8 cellular contexts compared by ENCODE assay signal in genomic region chr19:17107546-17108452, GRCh38. TPM values are rescaled to one million over a fixed set of nuclear protein-coding genes. Genes with fewer than 3 reads are reported as not detected.
DNase-seq lines count a peak whose midpoint lies in the region; ATAC-seq and TF ChIP-seq lines count a peak whose summit lies in the region.

No MANE protein-coding gene starts in this region.

- TF ChIP-seq CTCF in AG10803 (conservative IDR thresholded peaks at IDR 0.05; ENCODE audit: low read length): no peak

- H3K4me1 Mint-ChIP-seq in activated CD8-positive, alpha-beta T cell treated with anti-CD3 and anti-CD28 coated beads, Interleukin-2, amount 10 ng/mL, durations not matched to agents 7 days and 5 days (ENCODE audit: low read depth): peaks cover 56% of the 10 kb centered on the region

- no peak for ATAC-seq in activated CD8-positive, alpha-beta T cell treated with anti-CD3 and anti-CD28 coated beads, Interleukin-2, amount 10 ng/mL, durations not matched to agents 7 days and 5 days
- ATAC-seq in GM19328 (IDR thresholded peaks at IDR 0.05; ENCODE audit: unreplicated experiment) (no peak), HG03521 (IDR thresholded peaks at IDR 0.05; ENCODE audit: unreplicated experiment) (no peak)

- CTCF ChIA-PET in activated CD8-positive, alpha-beta T cell treated with anti-CD3 and anti-CD28 coated beads, Interleukin-2, amount 10 ng/mL, durations not matched to agents 7 days and 5 days (lab: Charles Lee): interaction anchor here (0.6 to 1.3 kb wide), 2 partner anchors 13 to 27 kb away, joined by 3 read pairs; no protein-coding TSS in a partner anchor

- intact Hi-C loops in cardiac septum (cut with DNase I) (loop anchor here (1.0 kb wide), 1 partner anchor 27 kb away; no protein-coding TSS in a partner anchor), posterior cingulate gyrus (cut with DNase I) (no loop called here)

- H3K36me3 Mint-ChIP-seq in activated CD8-positive, alpha-beta T cell treated with anti-CD3 and anti-CD28 coated beads, Interleukin-2, amount 10 ng/mL, durations not matched to agents 7 days and 5 days (ENCODE audit: low read depth): peaks cover 73% of the 10 kb centered on the region

- peak; percentile 98 for DNase-seq in AG10803 (ENCODE audit: low read depth)
- DNase-seq in HS-5 (ENCODE audit: low read depth): peak; percentile 84
- DNase-seq in activated CD8-positive, alpha-beta T cell treated with anti-CD3 and anti-CD28 coated beads, Interleukin-2, amount 10 ng/mL, durations not matched to agents 7 days and 5 days: no peak
- peak; percentile 90 for DNase-seq in cardiac septum (ENCODE audit: low spot score)
- DNase-seq in posterior cingulate gyrus: peak; percentile 38 to 96 (median 70)
- DNase-seq in midbrain (lab: John Stamatoyannopoulos, UW): no peak

- POLR2A ChIA-PET in activated CD8-positive, alpha-beta T cell treated with anti-CD3 and anti-CD28 coated beads, Interleukin-2, amount 10 ng/mL, durations not matched to agents 7 days and 5 days (lab: Charles Lee): interaction anchor here (0.8 kb wide), 1 partner anchor 18 kb away, joined by 3 read pairs; no protein-coding TSS in a partner anchor

- no peaks in the 10 kb centered on the region for H3K9me3 Mint-ChIP-seq in activated CD8-positive, alpha-beta T cell treated with anti-CD3 and anti-CD28 coated beads, Interleukin-2, amount 10 ng/mL, durations not matched to agents 7 days and 5 days (ENCODE audit: insufficient read depth)

- no peak overlapping the region for H3K4me3 Mint-ChIP-seq in activated CD8-positive, alpha-beta T cell treated with anti-CD3 and anti-CD28 coated beads, Interleukin-2, amount 10 ng/mL, durations not matched to agents 7 days and 5 days

- H3K27me3 Mint-ChIP-seq in activated CD8-positive, alpha-beta T cell treated with anti-CD3 and anti-CD28 coated beads, Interleukin-2, amount 10 ng/mL, durations not matched to agents 7 days and 5 days (ENCODE audit: low read depth): no peaks in the 10 kb centered on the region

- peak overlapping the region; percentile 55 for H3K27ac Mint-ChIP-seq in activated CD8-positive, alpha-beta T cell treated with anti-CD3 and anti-CD28 coated beads, Interleukin-2, amount 10 ng/mL, durations not matched to agents 7 days and 5 days

- peak overlapping the region; percentile 47 for H3K4me3 ChIP-seq in AG10803 (ENCODE audit: low read length)

RNA-seq across cellular contexts. Expression of gene MYO9B, which starts 32.2 kb away (rescaled TPM):
- 100 to 1,000 TPM; 276 to 280 TPM for total RNA-seq in activated CD8-positive, alpha-beta T cell treated with anti-CD3 and anti-CD28 coated beads, Interleukin-2, amount 10 ng/mL, durations not matched to agents 7 days and 5 days
- 35.6 TPM for total RNA-seq in cardiac septum

RNA-seq across cellular contexts. Expression of gene HAUS8, which starts 32.5 kb away (rescaled TPM):
- 10 to 100 TPM; 66.0 to 66.7 TPM for total RNA-seq in activated CD8-positive, alpha-beta T cell treated with anti-CD3 and anti-CD28 coated beads, Interleukin-2, amount 10 ng/mL, durations not matched to agents 7 days and 5 days
- 2.6 TPM for total RNA-seq in cardiac septum

Comparison
In these comparisons a context has a peak if more than half of its experiments do, and no peak if none do; other contexts are left out.
1. DNase-seq: peak in AG10803 (single experiment), HS-5 (single experiment), cardiac septum (single experiment) and posterior cingulate gyrus (10 of 10); none in activated CD8-positive, alpha-beta T cell treated with anti-CD3 and anti-CD28 coated beads, Interleukin-2, amount 10 ng/mL, durations not matched to agents 7 days and 5 days (single experiment) and midbrain (single experiment).
2. RNA of gene HAUS8, which starts 32.5 kb away (total RNA-seq): 66.0 to 66.7 TPM in activated CD8-positive, alpha-beta T cell treated with anti-CD3 and anti-CD28 coated beads, Interleukin-2, amount 10 ng/mL, durations not matched to agents 7 days and 5 days; 2.6 TPM in cardiac septum (single experiment); every median in the first group is over 10 times any median in the second.